ENCODE assay signal across 20 cellular contexts in genomic region chr2:110741491-110741980, GRCh38. TPM values are rescaled to one million over a fixed set of nuclear protein-coding genes. Genes with fewer than 3 reads are reported as not detected.
A peak's percentile ranks its signal among the peaks of the same experiment; 100 is the strongest.
DNase-seq lines count a peak whose midpoint lies in the region; ATAC-seq, FAIRE-seq and TF ChIP-seq lines count a peak whose summit lies in the region.
"Had no signal": no experiment of that assay in that cellular context is flagged by ENCODE, and none has a peak within 500 bp of the region (broad histone marks: within the 10 kb centered on the region; RNA-seq: fewer than 3 reads in every experiment).

No MANE protein-coding gene starts in this region.

- peak overlapping the region; percentile 65 for H3K27ac Mint-ChIP-seq in activated T-helper 2 cell treated with anti-CD3 and anti-CD28 coated beads, Interferon-gamma antibody, Interleukin-2, Interleukin-4, amounts not matched to agents 10 μg/mL and 5 μg/mL and 100 μg/mL, durations not matched to agents 14 hours and 24 hours and 36 hours
- no peak overlapping the region for H3K27ac Mint-ChIP-seq in T-cell
- H3K27ac Mint-ChIP-seq: activated naive CD8-positive, alpha-beta T cell treated with anti-CD3 and anti-CD28 coated beads for 36 hours had no signal

- H4K20me1 ChIP-seq in keratinocyte (ENCODE audit: control insufficient read depth, extremely low read depth, insufficient read depth, low read length) = no peaks in the 10 kb centered on the region

- peaks cover 7% of the 10 kb centered on the region for H3K9me3 Mint-ChIP-seq in activated T-helper 2 cell treated with anti-CD3 and anti-CD28 coated beads, Interferon-gamma antibody, Interleukin-2, Interleukin-4, amounts not matched to agents 10 μg/mL and 5 μg/mL and 100 μg/mL, durations not matched to agents 14 hours and 24 hours and 36 hours
- peaks cover 3 to 9% (median 8%) of the 10 kb centered on the region in 3 donors for H3K9me3 Mint-ChIP-seq in T-cell

- POLR2A ChIA-PET in T-cell (lab: Charles Lee) = no interaction called here

- H3K9me1 ChIP-seq in keratinocyte (ENCODE audit: control insufficient read depth, extremely low read depth, insufficient read depth, low read length) = no peaks in the 10 kb centered on the region

- intact Hi-C loops in activated T-helper 2 cell treated with anti-CD3 and anti-CD28 coated beads, Interferon-gamma antibody, Interleukin-2, Interleukin-4, amounts not matched to agents 10 μg/mL and 5 μg/mL and 100 μg/mL, durations not matched to agents 14 hours and 24 hours and 36 hours (cut with micrococcal nuclease) = no loop called here

- no peak overlapping the region for H3K9ac ChIP-seq in HUES48 (ENCODE audit: low read depth, low read length)
- no peak overlapping the region for H3K9ac ChIP-seq in keratinocyte (ENCODE audit: control insufficient read depth, extremely low read depth, insufficient read depth, low read length)

- no peak for ATAC-seq in T-cell (replicated peaks in 1 of 4)
- ATAC-seq: heart right ventricle had no signal

- H3K36me3 ChIP-seq in HUES48 (ENCODE audit: control insufficient read depth, insufficient read depth, low read length) (no peaks in the 10 kb centered on the region), keratinocyte (ENCODE audit: control insufficient read depth in 2 of 2, extremely low read depth in 1 of 2, insufficient read depth in 2 of 2, low read length in 2 of 2) (no peaks in the 10 kb centered on the region)
- H3K36me3 ChIP-seq: heart right ventricle, right atrium auricular region, SJCRH30, thoracic aorta had no signal

- peaks cover 51% of the 10 kb centered on the region for H3K4me1 Mint-ChIP-seq in activated T-helper 2 cell treated with anti-CD3 and anti-CD28 coated beads, Interferon-gamma antibody, Interleukin-2, Interleukin-4, amounts not matched to agents 10 μg/mL and 5 μg/mL and 100 μg/mL, durations not matched to agents 14 hours and 24 hours and 36 hours (ENCODE audit: low read depth)
- H3K4me1 Mint-ChIP-seq in T-cell = no peaks in the 10 kb centered on the region

- H3K27ac ChIP-seq in HUES48 (ENCODE audit: low read depth, low read length) (peak overlapping the region; percentile 21), keratinocyte (ENCODE audit: control insufficient read depth, insufficient read depth, low read length) (no peak overlapping the region)
- H3K27ac ChIP-seq: epithelial cell of prostate, heart right ventricle, right atrium auricular region, SJCRH30, thoracic aorta had no signal

- no peak overlapping the region for H3K4me3 ChIP-seq in HUES48 (ENCODE audit: low read depth, low read length)
- H3K4me3 ChIP-seq in keratinocyte (ENCODE audit: control insufficient read depth in 2 of 3, extremely low read depth in 1 of 3, insufficient read depth in 2 of 3, low read depth in 1 of 3, low read length in 3 of 3) = no peak overlapping the region
- H3K4me3 ChIP-seq: heart right ventricle, right atrium auricular region, SJCRH30, thoracic aorta had no signal

- TF ChIP-seq CTCF in keratinocyte (optimal IDR thresholded peaks at IDR 0.05 in 1 of 3, IDR thresholded peaks at IDR 0.05 in 1 of 3, conservative IDR thresholded peaks at IDR 0.05 in 1 of 3; ENCODE audit: extremely low read depth in 1 of 3, insufficient read depth in 2 of 3, low read length in 3 of 3) = peak; percentile 32 to 46 (median 42)

- H2AFZ ChIP-seq in keratinocyte (ENCODE audit: control insufficient read depth, low read length) = no peak overlapping the region

- dilution Hi-C loops in keratinocyte (cut with MboI; ENCODE audit: extremely low pct_ligation_motif_present, low sequenced_read_pairs) = no loop called here

- H3K36me3 Mint-ChIP-seq in activated T-helper 2 cell treated with anti-CD3 and anti-CD28 coated beads, Interferon-gamma antibody, Interleukin-2, Interleukin-4, amounts not matched to agents 10 μg/mL and 5 μg/mL and 100 μg/mL, durations not matched to agents 14 hours and 24 hours and 36 hours (ENCODE audit: low read depth) = peaks cover 6% of the 10 kb centered on the region
- peaks cover 3% of the 10 kb centered on the region for H3K36me3 Mint-ChIP-seq in T-cell

- H3K4me3 Mint-ChIP-seq in activated T-helper 2 cell treated with anti-CD3 and anti-CD28 coated beads, Interferon-gamma antibody, Interleukin-2, Interleukin-4, amounts not matched to agents 10 μg/mL and 5 μg/mL and 100 μg/mL, durations not matched to agents 14 hours and 24 hours and 36 hours (ENCODE audit: low read depth) = peak overlapping the region; percentile 27
- no peak overlapping the region for H3K4me3 Mint-ChIP-seq in T-cell
- H3K4me3 Mint-ChIP-seq: activated naive CD8-positive, alpha-beta T cell treated with anti-CD3 and anti-CD28 coated beads for 36 hours had no signal

- H3K9me3 ChIP-seq in HUES48 (ENCODE audit: control insufficient read depth, insufficient read depth, low read length) (no peaks in the 10 kb centered on the region), keratinocyte (ENCODE audit: control insufficient read depth, low read depth, low read length) (no peaks in the 10 kb centered on the region)
- H3K9me3 ChIP-seq: SJCRH30, thoracic aorta had no signal

- peak overlapping the region; percentile 76 for H3K4me2 ChIP-seq in keratinocyte (ENCODE audit: control insufficient read depth, extremely low read depth, insufficient read depth, low read depth, low read length)

- CTCF ChIA-PET in T-cell (lab: Charles Lee) = no interaction called here

- peak; percentile 88 for FAIRE-seq in keratinocyte (lab: Jason Lieb, UNC)

- peaks cover 17% of the 10 kb centered on the region for H3K27me3 Mint-ChIP-seq in activated T-helper 2 cell treated with anti-CD3 and anti-CD28 coated beads, Interferon-gamma antibody, Interleukin-2, Interleukin-4, amounts not matched to agents 10 μg/mL and 5 μg/mL and 100 μg/mL, durations not matched to agents 14 hours and 24 hours and 36 hours (ENCODE audit: low read depth)
- peaks cover 72 to 77% of the 10 kb centered on the region in 2 donors for H3K27me3 Mint-ChIP-seq in T-cell

- no peaks in the 10 kb centered on the region for H3K79me2 ChIP-seq in keratinocyte (ENCODE audit: control insufficient read depth, insufficient read depth, low read length)

- H3K27me3 ChIP-seq in HUES48 (ENCODE audit: control insufficient read depth, insufficient read depth, low read length) = no peaks in the 10 kb centered on the region
- H3K27me3 ChIP-seq in keratinocyte (ENCODE audit: control insufficient read depth, extremely low read depth, insufficient read depth, low read length) = peaks cover 10% of the 10 kb centered on the region
- H3K27me3 ChIP-seq: right atrium auricular region, SJCRH30 had no signal

- DNase-seq in ELR (ENCODE audit: low read depth) (peak; percentile 29), keratinocyte (ENCODE audit: low read depth, low spot score) (peak; percentile 35), germinal center (ENCODE audit: low spot score) (no peak), NCI-H187 (lab: John Stamatoyannopoulos, UW) (no peak), T-cell (no peak)
- DNase-seq in activated T-helper 2 cell treated with anti-CD3 and anti-CD28 coated beads, Interferon-gamma antibody, Interleukin-2, Interleukin-4, amounts not matched to agents 10 μg/mL and 5 μg/mL and 100 μg/mL, durations not matched to agents 14 hours and 24 hours and 36 hours (ENCODE audit: low spot score) = no peak
- no peak for DNase-seq in stimulated activated CD4-positive, alpha-beta T cell treated with anti-CD3 and anti-CD28 coated beads, Interleukin-4, amount 100 ng/mL, for 4 hours
- DNase-seq: activated naive CD8-positive, alpha-beta T cell treated with anti-CD3 and anti-CD28 coated beads for 36 hours; AML-193; heart right ventricle; NCI-H2171; SJCRH30; stimulated activated CD4-positive, alpha-beta T cell treated with anti-CD3 and anti-CD28 coated beads, Interleukin-2, amount 100 ng/mL, for 24 hours; stimulated activated CD8-positive, alpha-beta memory T cell treated with anti-CD3 and anti-CD28 coated beads, Interleukin-4, amount 100 ng/mL, for 48 hours had no signal

- H3K4me1 ChIP-seq in HUES48 (ENCODE audit: control insufficient read depth, insufficient read depth, low read length) = peaks cover 54% of the 10 kb centered on the region
- H3K4me1 ChIP-seq in keratinocyte (ENCODE audit: control insufficient read depth, extremely low read depth, insufficient read depth, low read length) = peaks cover 22% of the 10 kb centered on the region
- H3K4me1 ChIP-seq: heart right ventricle, right atrium auricular region, SJCRH30 had no signal

RNA-seq across cellular contexts. Expression of gene ACOXL, which starts 9.2 kb away (rescaled TPM):
- total RNA-seq in activated T-helper 2 cell treated with anti-CD3 and anti-CD28 coated beads, Interferon-gamma antibody, Interleukin-2, Interleukin-4, amounts not matched to agents 10 μg/mL and 5 μg/mL and 100 μg/mL, durations not matched to agents 14 hours and 24 hours and 36 hours = 1.4 and 1.6 TPM in 2 replicates
- 0.04 to 0.16 TPM (median 0.15 TPM) in 3 replicates for polyA plus RNA-seq in keratinocyte
- polyA plus RNA-seq in keratinocyte (2011; ENCODE audit: low read depth) = not detected
- polyA plus RNA-seq in keratinocyte (2011; cell fraction: cytosol; rRNA removed) = 0.06 TPM in 2 replicates
- polyA plus RNA-seq in keratinocyte (2011; cell fraction: nucleus; rRNA removed) = 0.14 and 0.39 TPM in 2 replicates
- polyA plus RNA-seq in keratinocyte (2012; ENCODE audit: low replicate concordance) = 0.17 and 0.25 TPM in 2 replicates
- polyA minus RNA-seq in keratinocyte = 0.54 TPM in 1 of 3 replicates, not detected in the others
- not detected for polyA minus RNA-seq in keratinocyte (2011; cell fraction: cytosol; rRNA and poly(A)+ RNA removed)
- polyA minus RNA-seq in keratinocyte (2011; cell fraction: nucleus; rRNA and poly(A)+ RNA removed) = 0.32 and 0.47 TPM in 2 replicates
- total RNA-seq in T-cell = under 1 TPM in 1 of 5 donors, not detected in 4; 0.10 TPM
- total RNA-seq: activated naive CD8-positive, alpha-beta T cell treated with anti-CD3 and anti-CD28 coated beads for 36 hours; heart right ventricle; lung microvascular endothelial cell; SJCRH30; thoracic aorta had no signal
- polyA plus RNA-seq: heart right ventricle, neural cell had no signal

Comparison
In these comparisons a context has a peak if more than half of its experiments do, and no peak if none do; other contexts are left out.
1. DNase-seq: peak in ELR (single experiment) and keratinocyte (single experiment); none in activated T-helper 2 cell treated with anti-CD3 and anti-CD28 coated beads, Interferon-gamma antibody, Interleukin-2, Interleukin-4, amounts not matched to agents 10 μg/mL and 5 μg/mL and 100 μg/mL, durations not matched to agents 14 hours and 24 hours and 36 hours (single experiment), germinal center (single experiment), NCI-H187 (0 of 2), T-cell (0 of 34) and stimulated activated CD4-positive, alpha-beta T cell treated with anti-CD3 and anti-CD28 coated beads, Interleukin-4, amount 100 ng/mL, for 4 hours (0 of 2).